In the genomic region with DNA sequence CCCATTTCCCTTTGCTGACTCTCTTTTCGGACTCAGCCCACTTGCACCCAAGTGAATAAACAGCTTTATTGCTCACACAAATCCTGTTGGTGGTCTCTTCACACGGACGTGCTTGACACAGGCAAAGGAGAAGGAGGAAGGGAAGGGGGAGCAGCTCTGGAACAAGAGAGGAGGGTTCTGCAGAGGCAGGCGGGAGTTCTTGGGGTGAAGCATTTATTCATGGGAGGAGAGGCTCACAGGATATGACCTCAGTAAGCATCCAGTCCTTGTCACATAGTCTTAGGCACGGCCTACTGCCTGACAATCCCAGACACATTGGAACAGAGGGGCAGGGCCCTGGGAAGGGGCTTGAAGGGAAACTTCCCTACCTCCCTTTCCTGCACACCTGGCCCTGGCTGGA, we compare ENCODE assay signal across 13 cellular contexts.
"Had no signal": no experiment of that assay in that cellular context is flagged by ENCODE, and none has a peak within 500 bp of the region (broad histone marks: within the 10 kb centered on the region; RNA-seq: fewer than 3 reads in every experiment).

No MANE protein-coding gene starts in this region.

- H3K27ac ChIP-seq: heart left ventricle, psoas muscle, right lobe of liver, tibial nerve had no signal

- H3K4me1 ChIP-seq: psoas muscle, right lobe of liver had no signal

- H3K4me3 Mint-ChIP-seq: activated CD8-positive, alpha-beta T cell treated with anti-CD3 and anti-CD28 coated beads for 36 hours; stimulated activated effector memory CD8-positive, alpha-beta T cell treated with anti-CD3 and anti-CD28 coated beads, Interleukin-12 subunit alpha, Interleukin-12 subunit beta, amount 100 ng/mL, for 72 hours had no signal

- H3K9me3 Mint-ChIP-seq: stimulated activated effector memory CD8-positive, alpha-beta T cell treated with anti-CD3 and anti-CD28 coated beads, Interleukin-12 subunit alpha, Interleukin-12 subunit beta, amount 100 ng/mL, for 72 hours had no signal

- H3K27me3 ChIP-seq: right lobe of liver, tibial nerve had no signal

- DNase-seq: activated CD4-positive, alpha-beta T cell treated with anti-CD3 and anti-CD28 coated beads for 4 hours; activated CD8-positive, alpha-beta memory T cell treated with anti-CD3 and anti-CD28 coated beads, Interleukin-2, amount 50 U/mL, for 4 hours; activated CD8-positive, alpha-beta T cell treated with anti-CD3 and anti-CD28 coated beads for 36 hours; activated naive CD4-positive, alpha-beta T cell; aorta; foreskin melanocyte; heart left ventricle; left ventricle myocardium superior; psoas muscle; T-helper 9 cell had no signal

- H3K4me3 ChIP-seq: heart left ventricle, psoas muscle, right lobe of liver, tibial nerve had no signal

- H3K4me1 Mint-ChIP-seq: stimulated activated effector memory CD8-positive, alpha-beta T cell treated with anti-CD3 and anti-CD28 coated beads, Interleukin-12 subunit alpha, Interleukin-12 subunit beta, amount 100 ng/mL, for 72 hours had no signal

- H3K27ac Mint-ChIP-seq: activated CD8-positive, alpha-beta T cell treated with anti-CD3 and anti-CD28 coated beads for 36 hours; stimulated activated effector memory CD8-positive, alpha-beta T cell treated with anti-CD3 and anti-CD28 coated beads, Interleukin-12 subunit alpha, Interleukin-12 subunit beta, amount 100 ng/mL, for 72 hours had no signal

- H3K36me3 ChIP-seq: heart left ventricle, right lobe of liver, tibial nerve had no signal

- H3K36me3 Mint-ChIP-seq: stimulated activated effector memory CD8-positive, alpha-beta T cell treated with anti-CD3 and anti-CD28 coated beads, Interleukin-12 subunit alpha, Interleukin-12 subunit beta, amount 100 ng/mL, for 72 hours had no signal

- H3K9me3 ChIP-seq: psoas muscle, right lobe of liver had no signal

- ATAC-seq: activated CD8-positive, alpha-beta T cell treated with anti-CD3 and anti-CD28 coated beads for 36 hours; heart left ventricle; left ventricle myocardium superior; psoas muscle; right lobe of liver; stimulated activated effector memory CD8-positive, alpha-beta T cell treated with anti-CD3 and anti-CD28 coated beads, Interleukin-12 subunit alpha, Interleukin-12 subunit beta, amount 100 ng/mL, for 72 hours had no signal
